35 cellular contexts compared by ENCODE assay signal in the genomic region with DNA sequence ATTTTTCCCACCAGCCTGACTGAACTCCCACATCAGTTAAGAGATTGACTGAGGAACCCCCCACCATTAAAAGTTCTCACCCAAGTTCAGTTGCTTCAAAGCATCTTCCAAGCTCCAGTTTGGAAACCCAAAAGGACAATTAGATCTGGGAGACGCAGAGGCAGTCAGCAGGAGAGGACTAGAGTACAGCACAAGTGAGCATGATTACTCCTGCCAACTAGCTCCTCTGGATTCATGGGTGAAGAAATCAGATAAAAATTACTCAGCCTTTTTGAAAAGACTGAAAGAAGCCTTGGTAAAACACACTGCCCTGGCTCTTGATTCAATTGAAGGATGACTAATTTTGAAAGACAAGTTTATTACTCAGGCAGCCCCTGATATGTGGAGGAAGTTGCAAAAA.
"Had no signal": no experiment of that assay in that cellular context is flagged by ENCODE, and none has a peak within 500 bp of the region (broad histone marks: within the 10 kb centered on the region; RNA-seq: fewer than 3 reads in every experiment).

No MANE protein-coding gene starts in this region.

- H3K36me3 ChIP-seq: adrenal gland, ascending aorta, breast epithelium, cardiac muscle cell, esophagus muscularis mucosa, gastrocnemius medialis, heart right ventricle had no signal

- H3K9me3 ChIP-seq: adrenal gland, gastrocnemius medialis had no signal

- H3K4me3 Mint-ChIP-seq: activated CD4-positive, alpha-beta memory T cell treated with anti-CD3 and anti-CD28 coated beads for 36 hours; activated CD4-positive, alpha-beta T cell treated with anti-CD3 and anti-CD28 coated beads for 36 hours; activated CD4-positive, alpha-beta T cell treated with anti-CD3 and anti-CD28 coated beads, Interleukin-2, amount 10 ng/mL, durations not matched to agents 24 days and 14 days; activated CD8-positive, alpha-beta memory T cell treated with anti-CD3 and anti-CD28 coated beads, Interleukin-2, amount 10 ng/mL, durations not matched to agents 7 days and 5 days; activated CD8-positive, alpha-beta T cell treated with anti-CD3 and anti-CD28 coated beads, Interleukin-2, amount 10 ng/mL, durations not matched to agents 7 days and 5 days; activated naive CD4-positive, alpha-beta T cell treated with anti-CD3 and anti-CD28 coated beads for 36 hours; activated naive CD4-positive, alpha-beta T cell treated with anti-CD3 and anti-CD28 coated beads, Interleukin-2, amount 50 U/mL, for 24 hours; activated naive CD8-positive, alpha-beta T cell treated with anti-CD3 and anti-CD28 coated beads for 36 hours; activated naive CD8-positive, alpha-beta T cell treated with anti-CD3 and anti-CD28 coated beads, Interleukin-2, amount 50 U/mL, for 24 hours; activated T-helper 1 cell treated with anti-CD3 and anti-CD28 coated beads, Interleukin-12 subunit alpha, Interleukin-12 subunit beta, Interleukin-2, Interleukin-4 antibody, amounts not matched to agents 30 ng/mL and 10 ng/mL and 1 ng/mL, durations not matched to agents 14 hours and 24 hours and 36 hours; brain; dendritic cell treated with granulocyte-macrophage colony-stimulating factor and Interleukin-4, amounts not matched to agents 40 ng/mL and 50 ng/mL, for 4 days had no signal

- DNase-seq: activated CD4-positive, alpha-beta memory T cell treated with anti-CD3 and anti-CD28 coated beads for 36 hours; activated CD4-positive, alpha-beta T cell treated with anti-CD3 and anti-CD28 coated beads for 36 hours; activated CD4-positive, alpha-beta T cell treated with anti-CD3 and anti-CD28 coated beads, Interleukin-2, amount 10 ng/mL, durations not matched to agents 24 days and 14 days; activated CD4-positive, CD25-positive, alpha-beta regulatory T cell; activated CD4-positive, CD25-positive, alpha-beta regulatory T cell treated with anti-CD3 and anti-CD28 coated beads, Interleukin-2, amount 50 U/mL, for 72 hours; activated CD8-positive, alpha-beta memory T cell treated with anti-CD3 and anti-CD28 coated beads, Interleukin-2, amount 10 ng/mL, durations not matched to agents 7 days and 5 days; activated CD8-positive, alpha-beta memory T cell treated with anti-CD3 and anti-CD28 coated beads, Interleukin-2, amount 50 U/mL, for 4 hours; activated CD8-positive, alpha-beta T cell treated with anti-CD3 and anti-CD28 coated beads, Interleukin-2, amount 10 ng/mL, durations not matched to agents 7 days and 5 days; activated effector memory CD4-positive, alpha-beta T cell treated with anti-CD3 and anti-CD28 coated beads, Interleukin-2, amount 50 U/mL, for 16 hours; activated naive CD4-positive, alpha-beta T cell treated with anti-CD3 and anti-CD28 coated beads for 36 hours; activated naive CD8-positive, alpha-beta T cell treated with anti-CD3 and anti-CD28 coated beads for 36 hours; activated naive CD8-positive, alpha-beta T cell treated with anti-CD3 and anti-CD28 coated beads, Interleukin-2, amount 50 U/mL, for 24 hours; activated T-cell treated with anti-CD3 and anti-CD28 coated beads, Interleukin-2, amount 50 U/mL, for 1 hour; activated T-cell treated with anti-CD3 and anti-CD28 coated beads, Interleukin-2, amount 50 U/mL, for 48 hours; adrenal gland; central memory CD4-positive, alpha-beta T cell; cerebellar nuclear complex; dorsolateral prefrontal cortex; effector memory CD4-positive, alpha-beta T cell; erythroblast; gastrocnemius medialis; glutamatergic neuron; heart right ventricle; T-helper 2 cell had no signal

- H3K9me3 Mint-ChIP-seq: activated CD4-positive, alpha-beta T cell treated with anti-CD3 and anti-CD28 coated beads, Interleukin-2, amount 10 ng/mL, durations not matched to agents 24 days and 14 days; activated T-helper 1 cell treated with anti-CD3 and anti-CD28 coated beads, Interleukin-12 subunit alpha, Interleukin-12 subunit beta, Interleukin-2, Interleukin-4 antibody, amounts not matched to agents 30 ng/mL and 10 ng/mL and 1 ng/mL, durations not matched to agents 14 hours and 24 hours and 36 hours had no signal

- H3K4me1 ChIP-seq: adrenal gland, ascending aorta, breast epithelium, esophagus muscularis mucosa, foreskin keratinocyte, gastrocnemius medialis, heart right ventricle had no signal

- ATAC-seq: activated CD4-positive, alpha-beta T cell treated with anti-CD3 and anti-CD28 coated beads for 36 hours; activated CD8-positive, alpha-beta memory T cell treated with anti-CD3 and anti-CD28 coated beads, Interleukin-2, amount 10 ng/mL, durations not matched to agents 7 days and 5 days; activated CD8-positive, alpha-beta T cell treated with anti-CD3 and anti-CD28 coated beads, Interleukin-2, amount 10 ng/mL, durations not matched to agents 7 days and 5 days; activated naive CD8-positive, alpha-beta T cell treated with anti-CD3 and anti-CD28 coated beads, Interleukin-2, amount 50 U/mL, for 24 hours; foreskin keratinocyte; gastrocnemius medialis; heart right ventricle had no signal

- H3K27ac ChIP-seq: adrenal gland, ascending aorta, breast epithelium, cardiac muscle cell, coronary artery, dorsolateral prefrontal cortex, esophagus muscularis mucosa, foreskin keratinocyte, gastrocnemius medialis, heart right ventricle had no signal

- H3K36me3 Mint-ChIP-seq: activated CD4-positive, alpha-beta memory T cell treated with anti-CD3 and anti-CD28 coated beads for 36 hours; activated CD8-positive, alpha-beta memory T cell treated with anti-CD3 and anti-CD28 coated beads, Interleukin-2, amount 10 ng/mL, durations not matched to agents 7 days and 5 days; activated naive CD4-positive, alpha-beta T cell treated with anti-CD3 and anti-CD28 coated beads, Interleukin-2, amount 50 U/mL, for 24 hours; brain had no signal

- H3K27me3 ChIP-seq: adrenal gland, ascending aorta, breast epithelium, cardiac muscle cell, dorsolateral prefrontal cortex, esophagus muscularis mucosa, foreskin keratinocyte, gastrocnemius medialis, heart right ventricle had no signal

- H3K4me1 Mint-ChIP-seq: activated CD4-positive, alpha-beta T cell treated with anti-CD3 and anti-CD28 coated beads for 36 hours; activated CD4-positive, alpha-beta T cell treated with anti-CD3 and anti-CD28 coated beads, Interleukin-2, amount 10 ng/mL, durations not matched to agents 24 days and 14 days; activated CD8-positive, alpha-beta memory T cell treated with anti-CD3 and anti-CD28 coated beads, Interleukin-2, amount 10 ng/mL, durations not matched to agents 7 days and 5 days; activated naive CD4-positive, alpha-beta T cell treated with anti-CD3 and anti-CD28 coated beads, Interleukin-2, amount 50 U/mL, for 24 hours; activated naive CD8-positive, alpha-beta T cell treated with anti-CD3 and anti-CD28 coated beads for 36 hours; activated naive CD8-positive, alpha-beta T cell treated with anti-CD3 and anti-CD28 coated beads, Interleukin-2, amount 50 U/mL, for 24 hours; brain had no signal

- H3K27me3 Mint-ChIP-seq: activated CD4-positive, alpha-beta memory T cell treated with anti-CD3 and anti-CD28 coated beads for 36 hours; activated CD4-positive, alpha-beta T cell treated with anti-CD3 and anti-CD28 coated beads for 36 hours; activated CD4-positive, alpha-beta T cell treated with anti-CD3 and anti-CD28 coated beads, Interleukin-2, amount 10 ng/mL, durations not matched to agents 24 days and 14 days; activated CD8-positive, alpha-beta memory T cell treated with anti-CD3 and anti-CD28 coated beads, Interleukin-2, amount 10 ng/mL, durations not matched to agents 7 days and 5 days; activated naive CD4-positive, alpha-beta T cell treated with anti-CD3 and anti-CD28 coated beads, Interleukin-2, amount 50 U/mL, for 24 hours; activated naive CD8-positive, alpha-beta T cell treated with anti-CD3 and anti-CD28 coated beads for 36 hours; activated naive CD8-positive, alpha-beta T cell treated with anti-CD3 and anti-CD28 coated beads, Interleukin-2, amount 50 U/mL, for 24 hours; brain; dendritic cell treated with granulocyte-macrophage colony-stimulating factor and Interleukin-4, amounts not matched to agents 40 ng/mL and 50 ng/mL, for 4 days had no signal

- H3K27ac Mint-ChIP-seq: activated CD4-positive, alpha-beta memory T cell treated with anti-CD3 and anti-CD28 coated beads for 36 hours; activated CD4-positive, alpha-beta T cell treated with anti-CD3 and anti-CD28 coated beads for 36 hours; activated CD4-positive, alpha-beta T cell treated with anti-CD3 and anti-CD28 coated beads, Interleukin-2, amount 10 ng/mL, durations not matched to agents 24 days and 14 days; activated CD8-positive, alpha-beta memory T cell treated with anti-CD3 and anti-CD28 coated beads, Interleukin-2, amount 10 ng/mL, durations not matched to agents 7 days and 5 days; activated CD8-positive, alpha-beta T cell treated with anti-CD3 and anti-CD28 coated beads, Interleukin-2, amount 10 ng/mL, durations not matched to agents 7 days and 5 days; activated naive CD4-positive, alpha-beta T cell treated with anti-CD3 and anti-CD28 coated beads for 36 hours; activated naive CD4-positive, alpha-beta T cell treated with anti-CD3 and anti-CD28 coated beads, Interleukin-2, amount 50 U/mL, for 24 hours; activated naive CD8-positive, alpha-beta T cell treated with anti-CD3 and anti-CD28 coated beads for 36 hours; activated naive CD8-positive, alpha-beta T cell treated with anti-CD3 and anti-CD28 coated beads, Interleukin-2, amount 50 U/mL, for 24 hours; activated T-helper 1 cell treated with anti-CD3 and anti-CD28 coated beads, Interleukin-12 subunit alpha, Interleukin-12 subunit beta, Interleukin-2, Interleukin-4 antibody, amounts not matched to agents 30 ng/mL and 10 ng/mL and 1 ng/mL, durations not matched to agents 14 hours and 24 hours and 36 hours; activated T-helper 2 cell treated with anti-CD3 and anti-CD28 coated beads, Interferon-gamma antibody, Interleukin-2, Interleukin-4, amounts not matched to agents 10 μg/mL and 5 μg/mL and 100 μg/mL, durations not matched to agents 14 hours and 24 hours and 36 hours; brain; dendritic cell treated with granulocyte-macrophage colony-stimulating factor and Interleukin-4, amounts not matched to agents 40 ng/mL and 50 ng/mL, for 4 days had no signal

- H3K4me3 ChIP-seq: adrenal gland, ascending aorta, breast epithelium, cardiac muscle cell, coronary artery, dorsolateral prefrontal cortex, esophagus muscularis mucosa, gastrocnemius medialis, heart right ventricle had no signal
